ENCODE assay signal across 24 cellular contexts in the genomic region with DNA sequence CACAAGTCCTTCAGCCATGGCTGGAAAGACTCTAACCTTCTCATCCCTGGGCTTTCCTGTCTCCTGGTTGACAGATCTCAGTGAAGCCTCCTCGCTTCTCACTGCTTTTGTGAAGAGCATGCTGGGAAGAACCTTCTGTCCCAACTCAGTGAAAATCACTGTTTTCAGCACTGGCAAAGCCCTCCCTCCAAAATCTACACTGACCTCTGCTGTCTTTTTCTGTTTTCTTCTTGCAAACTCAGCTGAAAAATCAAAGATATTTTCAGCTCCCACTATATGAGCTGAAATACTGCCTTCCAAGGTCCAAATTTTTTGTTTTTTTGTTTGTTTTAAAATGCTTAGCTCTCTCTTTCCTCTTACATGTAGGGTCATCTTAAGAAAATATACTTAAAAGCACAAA.
"Had no signal": no experiment of that assay in that cellular context is flagged by ENCODE, and none has a peak within 500 bp of the region (broad histone marks: within the 10 kb centered on the region; RNA-seq: fewer than 3 reads in every experiment).

No MANE protein-coding gene starts in this region.

- H3K27me3 ChIP-seq: brain microvascular endothelial cell, gastroesophageal sphincter had no signal

- DNase-seq: activated CD4-positive, alpha-beta memory T cell treated with anti-CD3 and anti-CD28 coated beads for 36 hours; activated CD4-positive, alpha-beta T cell treated with anti-CD3 and anti-CD28 coated beads for 36 hours; activated CD4-positive, alpha-beta T cell treated with anti-CD3 and anti-CD28 coated beads, Interleukin-2, amount 10 ng/mL, durations not matched to agents 24 days and 14 days; activated CD4-positive, CD25-positive, alpha-beta regulatory T cell; activated CD4-positive, CD25-positive, alpha-beta regulatory T cell treated with anti-CD3 and anti-CD28 coated beads, Interleukin-2, amount 50 U/mL, for 72 hours; activated CD8-positive, alpha-beta memory T cell treated with anti-CD3 and anti-CD28 coated beads, Interleukin-2, amount 10 ng/mL, durations not matched to agents 7 days and 5 days; activated CD8-positive, alpha-beta memory T cell treated with anti-CD3 and anti-CD28 coated beads, Interleukin-2, amount 50 U/mL, for 4 hours; activated CD8-positive, alpha-beta T cell treated with anti-CD3 and anti-CD28 coated beads, Interleukin-2, amount 10 ng/mL, durations not matched to agents 7 days and 5 days; activated effector memory CD4-positive, alpha-beta T cell treated with anti-CD3 and anti-CD28 coated beads, Interleukin-2, amount 50 U/mL, for 16 hours; activated naive CD4-positive, alpha-beta T cell treated with anti-CD3 and anti-CD28 coated beads for 36 hours; activated naive CD8-positive, alpha-beta T cell treated with anti-CD3 and anti-CD28 coated beads for 36 hours; activated T-cell treated with anti-CD3 and anti-CD28 coated beads, Interleukin-2, amount 50 U/mL, for 1 hour; activated T-cell treated with anti-CD3 and anti-CD28 coated beads, Interleukin-2, amount 50 U/mL, for 48 hours; brain microvascular endothelial cell; caudate nucleus; cortex of kidney; dermis blood vessel endothelial cell; effector CD8-positive, alpha-beta T cell; foreskin melanocyte; T-cell; T-helper 17 cell; T1000 had no signal

- H3K27ac ChIP-seq: brain microvascular endothelial cell, gastroesophageal sphincter had no signal

- H3K36me3 ChIP-seq: brain microvascular endothelial cell, gastroesophageal sphincter had no signal

- ATAC-seq: activated CD4-positive, alpha-beta T cell treated with anti-CD3 and anti-CD28 coated beads for 36 hours; activated CD8-positive, alpha-beta memory T cell treated with anti-CD3 and anti-CD28 coated beads, Interleukin-2, amount 10 ng/mL, durations not matched to agents 7 days and 5 days; activated CD8-positive, alpha-beta T cell treated with anti-CD3 and anti-CD28 coated beads, Interleukin-2, amount 10 ng/mL, durations not matched to agents 7 days and 5 days; esophagus mucosa; gastroesophageal sphincter; T-cell; T-helper 17 cell had no signal

- H3K9me3 ChIP-seq: gastroesophageal sphincter had no signal

- H3K4me3 ChIP-seq: gastroesophageal sphincter had no signal
